In the genomic region with DNA sequence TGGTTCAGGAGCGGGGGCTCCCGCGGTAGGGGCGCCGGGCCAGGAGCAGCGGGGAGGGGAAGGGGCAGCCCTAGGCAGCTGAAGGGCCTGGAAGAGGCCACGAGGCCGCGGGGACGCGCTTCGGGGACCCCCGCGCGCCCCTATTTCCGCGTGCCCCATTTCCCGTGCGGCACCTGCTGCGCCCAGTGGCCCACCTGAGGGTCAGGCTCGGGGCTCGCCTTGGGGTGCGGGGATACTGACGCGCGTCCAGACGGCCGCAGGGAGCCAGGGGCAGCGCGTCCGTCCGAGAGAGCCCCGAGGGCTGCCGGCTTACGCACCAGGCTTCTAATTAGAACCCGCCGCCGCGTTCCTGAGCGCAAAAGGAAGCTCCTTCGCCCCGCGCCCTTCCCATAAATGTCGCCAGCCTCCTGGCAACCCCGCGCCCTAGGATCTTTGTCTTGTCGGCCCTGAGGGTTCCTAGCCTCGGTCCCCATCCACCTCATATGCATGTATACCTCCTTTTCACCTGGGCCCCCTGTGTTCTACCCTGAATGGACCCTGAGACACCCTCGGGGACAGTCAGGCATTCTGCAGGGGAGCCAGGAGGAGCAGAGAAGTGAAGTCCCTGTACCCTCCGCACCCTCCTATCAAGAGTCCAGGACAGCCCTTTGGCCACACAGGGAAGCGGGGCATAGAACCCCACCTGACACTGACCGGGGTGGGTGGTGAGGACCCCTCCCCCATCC, we compare ENCODE assay signal across 10 cellular contexts. TPM values are rescaled to one million over a fixed set of nuclear protein-coding genes. Genes with fewer than 3 reads are reported as not detected.
DNase-seq lines count a peak whose midpoint lies in the region; ATAC-seq and TF ChIP-seq lines count a peak whose summit lies in the region.
"Had no signal": no experiment of that assay in that cellular context is flagged by ENCODE, and none has a peak within 500 bp of the region (broad histone marks: within the 10 kb centered on the region; RNA-seq: fewer than 3 reads in every experiment).

No MANE protein-coding gene starts in this region.

- H3K18ac ChIP-seq in mesendoderm (ENCODE audit: low read length): no peak overlapping the region

- no peak overlapping the region for H3K4me2 ChIP-seq in mesendoderm (ENCODE audit: low read length)

- peaks cover 53% of the 10 kb centered on the region for H3K27me3 Mint-ChIP-seq in activated naive CD8-positive, alpha-beta T cell treated with anti-CD3 and anti-CD28 coated beads, Interleukin-2, amount 10 ng/mL, durations not matched to agents 7 days and 5 days
- peaks cover 67% of the 10 kb centered on the region for H3K27me3 Mint-ChIP-seq in activated naive CD8-positive, alpha-beta T cell treated with anti-CD3 and anti-CD28 coated beads for 36 hours
- peaks cover 36% of the 10 kb centered on the region for H3K27me3 Mint-ChIP-seq in activated B cell treated with CpG ODN at 0.5 μM for 24 hours

- intact Hi-C loops in activated B cell treated with CpG ODN at 0.5 μM for 24 hours (cut with micrococcal nuclease): loop anchor here (10.0 kb wide), 1 partner anchor 96 kb away; a partner anchor contains a TSS
- intact Hi-C loops in uterus (cut with DNase I; ENCODE audit: low total_unique reads): no loop called here

- DNase-seq in activated naive CD8-positive, alpha-beta T cell treated with anti-CD3 and anti-CD28 coated beads, Interleukin-2, amount 10 ng/mL, durations not matched to agents 7 days and 5 days: no peak
- no peak for DNase-seq in activated naive CD8-positive, alpha-beta T cell treated with anti-CD3 and anti-CD28 coated beads for 36 hours
- DNase-seq in activated B cell treated with CpG ODN at 0.5 μM for 24 hours (no peak), mesendoderm (peak; percentile 16), uterus (peak; percentile 4 to 5), NCI-H1436 treated with DMSO at 0.1 percent for 48 hours (lab: John Stamatoyannopoulos, UW) (no peak), NCI-H1694 treated with DMSO at 0.1 percent for 48 hours (lab: John Stamatoyannopoulos, UW) (no peak)
- DNase-seq: NCI-H446 had no signal

- no CpG with 5 or more reads among the region's 52 CpGs for WGBS in mesendoderm (ENCODE audit: extremely low coverage, insufficient coverage, low lambda C conversion rate)

- peaks cover 49% of the 10 kb centered on the region for H3K27me3 ChIP-seq in mesendoderm (ENCODE audit: insufficient read depth, low read length, poor library complexity)
- H3K27me3 ChIP-seq in uterus: peaks cover 3 to 28% of the 10 kb centered on the region in 2 donors

- CTCF ChIA-PET in activated B cell treated with CpG ODN at 0.5 μM for 24 hours (lab: Charles Lee): no interaction called here

- no peaks in the 10 kb centered on the region for H3K36me3 ChIP-seq in mesendoderm (ENCODE audit: control insufficient read depth, insufficient read depth, low read length)
- H3K36me3 ChIP-seq in uterus: no peaks in the 10 kb centered on the region

- H3K36me3 Mint-ChIP-seq in activated naive CD8-positive, alpha-beta T cell treated with anti-CD3 and anti-CD28 coated beads, Interleukin-2, amount 10 ng/mL, durations not matched to agents 7 days and 5 days: no peaks in the 10 kb centered on the region
- H3K36me3 Mint-ChIP-seq in activated naive CD8-positive, alpha-beta T cell treated with anti-CD3 and anti-CD28 coated beads for 36 hours: no peaks in the 10 kb centered on the region
- H3K36me3 Mint-ChIP-seq in activated B cell treated with CpG ODN at 0.5 μM for 24 hours (ENCODE audit: low read depth): no peaks in the 10 kb centered on the region

- no peak overlapping the region for H2AK5ac ChIP-seq in mesendoderm (ENCODE audit: low read length)

- H3K4me3 Mint-ChIP-seq in activated naive CD8-positive, alpha-beta T cell treated with anti-CD3 and anti-CD28 coated beads, Interleukin-2, amount 10 ng/mL, durations not matched to agents 7 days and 5 days: peak overlapping the region; percentile 80
- no peak overlapping the region for H3K4me3 Mint-ChIP-seq in activated naive CD8-positive, alpha-beta T cell treated with anti-CD3 and anti-CD28 coated beads for 36 hours
- H3K4me3 Mint-ChIP-seq in activated B cell treated with CpG ODN at 0.5 μM for 24 hours: peak overlapping the region; percentile 78

- H3K27ac ChIP-seq in mesendoderm (ENCODE audit: low read depth, low read length) (no peak overlapping the region), uterus (no peak overlapping the region)

- no peaks in the 10 kb centered on the region for H3K79me2 ChIP-seq in mesendoderm (ENCODE audit: control insufficient read depth, insufficient read depth, low read length)

- no peak overlapping the region for H4K5ac ChIP-seq in mesendoderm (ENCODE audit: low read length)

- no peak overlapping the region for H3K9ac ChIP-seq in mesendoderm (ENCODE audit: low read length)

- no peak overlapping the region for H3K4me3 ChIP-seq in mesendoderm (ENCODE audit: low read length)
- no peak overlapping the region for H3K4me3 ChIP-seq in uterus

- no peak for ATAC-seq in activated naive CD8-positive, alpha-beta T cell treated with anti-CD3 and anti-CD28 coated beads, Interleukin-2, amount 10 ng/mL, durations not matched to agents 7 days and 5 days (ENCODE audit: low read depth)
- ATAC-seq in activated B cell treated with CpG ODN at 0.5 μM for 24 hours (ENCODE audit: low read depth) (no peak), HG03378 (IDR thresholded peaks at IDR 0.05; ENCODE audit: unreplicated experiment) (no peak)

- H3K27ac Mint-ChIP-seq in activated naive CD8-positive, alpha-beta T cell treated with anti-CD3 and anti-CD28 coated beads, Interleukin-2, amount 10 ng/mL, durations not matched to agents 7 days and 5 days: no peak overlapping the region
- no peak overlapping the region for H3K27ac Mint-ChIP-seq in activated naive CD8-positive, alpha-beta T cell treated with anti-CD3 and anti-CD28 coated beads for 36 hours
- H3K27ac Mint-ChIP-seq in activated B cell treated with CpG ODN at 0.5 μM for 24 hours: no peak overlapping the region

- TF ChIP-seq POLR2A in uterus (IDR thresholded peaks at IDR 0.05): no peak

- H3K4ac ChIP-seq in mesendoderm (ENCODE audit: low read depth, low read length): no peak overlapping the region

- TF ChIP-seq CTCF in activated B cell treated with CpG ODN at 0.5 μM for 24 hours (IDR thresholded peaks at IDR 0.05): no peak
- no peak for TF ChIP-seq CTCF in uterus (IDR thresholded peaks at IDR 0.05)

- H2BK15ac ChIP-seq in mesendoderm (replicated peaks; ENCODE audit: low read depth): no peak overlapping the region

- H3K56ac ChIP-seq in mesendoderm (ENCODE audit: low read length): no peak overlapping the region

- no peak overlapping the region for H2BK5ac ChIP-seq in mesendoderm (ENCODE audit: low read length)

- no peaks in the 10 kb centered on the region for H3K9me3 Mint-ChIP-seq in activated naive CD8-positive, alpha-beta T cell treated with anti-CD3 and anti-CD28 coated beads, Interleukin-2, amount 10 ng/mL, durations not matched to agents 7 days and 5 days
- H3K9me3 Mint-ChIP-seq in activated naive CD8-positive, alpha-beta T cell treated with anti-CD3 and anti-CD28 coated beads for 36 hours: no peaks in the 10 kb centered on the region
- H3K9me3 Mint-ChIP-seq in activated B cell treated with CpG ODN at 0.5 μM for 24 hours: no peaks in the 10 kb centered on the region

- H4K8ac ChIP-seq in mesendoderm (ENCODE audit: low read depth, low read length): no peak overlapping the region

- H2BK120ac ChIP-seq in mesendoderm (ENCODE audit: low read depth, low read length): no peak overlapping the region

- POLR2A ChIA-PET in activated naive CD8-positive, alpha-beta T cell treated with anti-CD3 and anti-CD28 coated beads, Interleukin-2, amount 10 ng/mL, durations not matched to agents 7 days and 5 days (lab: Charles Lee): no interaction called here
- POLR2A ChIA-PET in activated B cell treated with CpG ODN at 0.5 μM for 24 hours (lab: Charles Lee): no interaction called here

- H3K79me1 ChIP-seq in mesendoderm (ENCODE audit: low read length): no peaks in the 10 kb centered on the region

- H3K4me1 ChIP-seq in mesendoderm (ENCODE audit: control insufficient read depth, low read depth, low read length) (peaks cover 6% of the 10 kb centered on the region), uterus (peaks cover 0 to 8% of the 10 kb centered on the region in 2 donors)

- H3K4me1 Mint-ChIP-seq in activated naive CD8-positive, alpha-beta T cell treated with anti-CD3 and anti-CD28 coated beads, Interleukin-2, amount 10 ng/mL, durations not matched to agents 7 days and 5 days: peaks cover 16% of the 10 kb centered on the region
- peaks cover 16% of the 10 kb centered on the region for H3K4me1 Mint-ChIP-seq in activated naive CD8-positive, alpha-beta T cell treated with anti-CD3 and anti-CD28 coated beads for 36 hours
- H3K4me1 Mint-ChIP-seq in activated B cell treated with CpG ODN at 0.5 μM for 24 hours: peaks cover 33% of the 10 kb centered on the region

- no peaks in the 10 kb centered on the region for H3K9me3 ChIP-seq in uterus

- no peak overlapping the region for H3K23ac ChIP-seq in mesendoderm (ENCODE audit: low read length)

RNA-seq across cellular contexts. Expression of a gene that starts 1.8 kb away (rescaled TPM):
- not detected for total RNA-seq in activated naive CD8-positive, alpha-beta T cell treated with anti-CD3 and anti-CD28 coated beads, Interleukin-2, amount 10 ng/mL, durations not matched to agents 7 days and 5 days
- total RNA-seq in activated naive CD8-positive, alpha-beta T cell treated with anti-CD3 and anti-CD28 coated beads for 36 hours: not detected
- total RNA-seq in activated B cell treated with CpG ODN at 0.5 μM for 24 hours (not detected in 2 replicates), uterus (not detected)
- 0.53 TPM for polyA plus RNA-seq in mesendoderm (2013, experiment 1 of 2)
- polyA plus RNA-seq in mesendoderm (2013, experiment 2 of 2): 0.42 TPM
- total RNA-seq: RPMI7951 had no signal

Comparison
In these comparisons a context has a peak if more than half of its experiments do, and no peak if none do; other contexts are left out.
1. DNase-seq: peak in mesendoderm (single experiment) and uterus (2 of 2); none in activated naive CD8-positive, alpha-beta T cell treated with anti-CD3 and anti-CD28 coated beads, Interleukin-2, amount 10 ng/mL, durations not matched to agents 7 days and 5 days (single experiment), activated naive CD8-positive, alpha-beta T cell treated with anti-CD3 and anti-CD28 coated beads for 36 hours (single experiment), activated B cell treated with CpG ODN at 0.5 μM for 24 hours (single experiment), NCI-H1436 treated with DMSO at 0.1 percent for 48 hours (single experiment) and NCI-H1694 treated with DMSO at 0.1 percent for 48 hours (single experiment).